In genomic region chr7:93819699-93820098, GRCh38 we compare ENCODE assay signal across 7 cellular contexts.
"Had no signal": no experiment of that assay in that cellular context is flagged by ENCODE, and none has a peak within 500 bp of the region (broad histone marks: within the 10 kb centered on the region; RNA-seq: fewer than 3 reads in every experiment).

No MANE protein-coding gene starts in this region.

- FAIRE-seq: HTR-8/SVneo, K562 had no signal

- H3K9ac ChIP-seq: KMS-11 had no signal

- H3K4me2 ChIP-seq: KMS-11 had no signal

- DNase-seq: IMR-90, KBM-7, KG1 had no signal

- H3K4me3 ChIP-seq: K562 had no signal

- H3K27ac ChIP-seq: HL-60, KMS-11 had no signal

- ATAC-seq: K562 had no signal
